Comparison of ENCODE assay signal across 15 cellular contexts in the genomic region with DNA sequence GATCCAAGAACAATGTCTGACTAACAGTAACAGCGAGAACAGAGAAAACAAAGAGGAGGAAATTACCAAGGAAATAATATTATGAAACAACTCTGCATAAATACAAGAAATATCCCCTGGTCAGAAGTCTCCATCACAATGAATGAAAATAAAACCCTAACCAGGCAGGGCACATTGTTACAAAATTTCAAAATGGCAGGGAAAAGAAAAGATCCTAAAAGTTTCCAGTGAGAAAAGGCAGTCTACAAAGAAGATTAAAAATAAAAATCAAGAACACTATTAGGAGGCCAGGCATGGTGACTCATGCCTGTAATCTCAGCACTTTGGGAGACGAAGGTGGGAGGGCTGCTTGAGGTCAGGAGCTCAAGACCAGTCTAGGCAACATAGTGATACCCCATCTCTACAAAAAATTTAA. TPM values are rescaled to one million over a fixed set of nuclear protein-coding genes. Genes with fewer than 3 reads are reported as not detected.
DNase-seq lines count a peak whose midpoint lies in the region; ATAC-seq and TF ChIP-seq lines count a peak whose summit lies in the region.
"Had no signal": no experiment of that assay in that cellular context is flagged by ENCODE, and none has a peak within 500 bp of the region (broad histone marks: within the 10 kb centered on the region; RNA-seq: fewer than 3 reads in every experiment).

No MANE protein-coding gene starts in this region.

- H3K9me3 ChIP-seq in right atrium auricular region (no peaks in the 10 kb centered on the region), lung (ENCODE audit: control insufficient read depth in 2 of 2, insufficient read depth in 1 of 2, low read length in 1 of 2) (no peaks in the 10 kb centered on the region), aorta (ENCODE audit: control insufficient read depth, low read length) (no peaks in the 10 kb centered on the region)

- H3K4me3 ChIP-seq in right atrium auricular region (no peak overlapping the region), coronary artery (no peak overlapping the region), lung (no peak overlapping the region), aorta (ENCODE audit: low read length in 2 of 2) (no peak overlapping the region)

- no peaks in the 10 kb centered on the region for H3K27me3 ChIP-seq in right atrium auricular region
- no peaks in the 10 kb centered on the region for H3K27me3 ChIP-seq in lung (ENCODE audit: control insufficient read depth, insufficient read depth)
- no peaks in the 10 kb centered on the region for H3K27me3 ChIP-seq in aorta (ENCODE audit: control insufficient read depth in 1 of 2, insufficient read depth in 2 of 2, low read length in 1 of 2)

- DNase-seq in Right ventricle myocardium superior (no peak), right atrium auricular region (ENCODE audit: low spot score) (no peak), coronary artery (ENCODE audit: low spot score) (no peak), lung (ENCODE audit: low spot score) (no peak), aorta (no peak), iPS-NIHi11 (ENCODE audit: low spot score) (no peak), posterior cingulate gyrus (no peak)
- DNase-seq in stimulated activated CD4-positive, alpha-beta T cell treated with anti-CD3 and anti-CD28 coated beads, Interleukin-4, amount 100 ng/mL, for 4 hours = no peak
- DNase-seq: activated naive CD4-positive, alpha-beta T cell treated with anti-CD3 and anti-CD28 coated beads for 36 hours; CD8-positive, alpha-beta memory T cell; foreskin melanocyte; NCI-H1436; NCI-H510A treated with DMSO at 0.1 percent for 48 hours had no signal

- ATAC-seq in Right ventricle myocardium superior (ENCODE audit: poor library complexity) = peak; percentile 43
- peak; percentile 21 for ATAC-seq in lung (ENCODE audit: insufficient read depth, low FRiP score)
- peak; percentile 58 for ATAC-seq in aorta (ENCODE audit: low FRiP score)
- ATAC-seq: HepG2; natural killer cell treated with Interleukin-12 subunit alpha and Interleukin-12 subunit beta and Interleukin-15 and Interleukin-18, amount 100 ng/mL, for 72 hours had no signal

- H3K27ac ChIP-seq in right atrium auricular region = peak overlapping the region in 1 of 2 donors; percentile 45
- peak overlapping the region; percentile 61 to 73 for H3K27ac ChIP-seq in coronary artery
- H3K27ac ChIP-seq in lung (ENCODE audit: low read depth in 1 of 2, low read length in 1 of 2) = peak overlapping the region in 1 of 2 donors; percentile 30
- H3K27ac ChIP-seq in aorta (ENCODE audit: low read depth in 1 of 2, low read length in 2 of 2) = peak overlapping the region in 1 of 2 donors; percentile 43

- TF ChIP-seq CTCF in right atrium auricular region (IDR thresholded peaks at IDR 0.05) (no peak), coronary artery (IDR thresholded peaks at IDR 0.05) (no peak), lung (IDR thresholded peaks at IDR 0.05; ENCODE audit: control extremely low read depth, extremely low read depth) (no peak)

- intact Hi-C loops in Right ventricle myocardium superior (cut with DNase I) (loop anchor here (5.0 kb wide), 1 partner anchor 44 kb away; no protein-coding TSS in a partner anchor), aorta (cut with DNase I) (no loop called here), posterior cingulate gyrus (cut with DNase I) (no loop called here)

- 69 to 71% methylated on average over 2 of the region's 2 CpGs for WGBS in lung, 2 donors
- 0 to 6% methylated on average over 2 of the region's 2 CpGs for WGBS in aorta, 2 donors

- H3K36me3 ChIP-seq in right atrium auricular region (peaks cover 9% of the 10 kb centered on the region), lung (ENCODE audit: control insufficient read depth in 2 of 2, insufficient read depth in 2 of 2, low read length in 2 of 2) (peaks cover 4 to 6% of the 10 kb centered on the region in 2 donors), aorta (ENCODE audit: control insufficient read depth in 1 of 2, insufficient read depth in 2 of 2, low read length in 1 of 2) (peaks cover 0 to 3% of the 10 kb centered on the region in 2 donors)

- H3K4me1 ChIP-seq in right atrium auricular region (peaks cover 0 to 28% of the 10 kb centered on the region in 2 donors), lung (ENCODE audit: control insufficient read depth in 2 of 2, insufficient read depth in 2 of 2, low read length in 2 of 2) (peaks cover 7 to 26% of the 10 kb centered on the region in 2 donors), aorta (ENCODE audit: control insufficient read depth in 1 of 2, insufficient read depth in 2 of 2, low read length in 2 of 2) (peaks cover 7 to 18% of the 10 kb centered on the region in 2 donors)

RNA-seq across cellular contexts. Expression of a gene that starts 47.9 kb away (rescaled TPM):
- total RNA-seq in Right ventricle myocardium superior (116 TPM), right atrium auricular region (100 to 1,000 TPM in 1 of 2 donors, 10 to 100 TPM in 1; 89.1 to 101 TPM), lung (100 to 1,000 TPM in 1 of 2 donors, 10 to 100 TPM in 1; 88.5 to 170 TPM), aorta (100 to 1,000 TPM; 205 to 310 TPM)
- polyA plus RNA-seq in lung (10 to 100 TPM; 33.2 to 44.8 TPM), aorta (100 to 1,000 TPM in 1 of 2 donors, 10 to 100 TPM in 1; 63.0 to 120 TPM)
